ENCODE assay signal across 31 cellular contexts in genomic region chr12:21945002-21945401, GRCh38. TPM values are rescaled to one million over a fixed set of nuclear protein-coding genes. Genes with fewer than 3 reads are reported as not detected.
"Had no signal": no experiment of that assay in that cellular context is flagged by ENCODE, and none has a peak within 500 bp of the region (broad histone marks: within the 10 kb centered on the region; RNA-seq: fewer than 3 reads in every experiment).

No MANE protein-coding gene starts in this region.

- H3K27ac ChIP-seq: adrenal gland, breast epithelium, esophagus muscularis mucosa, foreskin keratinocyte, gastrocnemius medialis, heart left ventricle, WERI-Rb-1 had no signal

- H3K4me3 ChIP-seq: adrenal gland, breast epithelium, esophagus muscularis mucosa, gastrocnemius medialis, heart left ventricle had no signal

- ATAC-seq: activated CD4-positive, CD25-positive, alpha-beta regulatory T cell treated with anti-CD3 and anti-CD28 coated beads, Interleukin-2, amount 50 U/mL, for 24 hours; activated CD8-positive, alpha-beta T cell treated with anti-CD3 and anti-CD28 coated beads for 36 hours; activated naive CD8-positive, alpha-beta T cell treated with anti-CD3 and anti-CD28 coated beads, Interleukin-2, amount 50 U/mL, for 24 hours; activated T-cell treated with anti-CD3 and anti-CD28 coated beads, Interleukin-2, amount 50 U/mL, for 4 hours; activated T-helper 17 cell treated with anti-CD3 and anti-CD28 coated beads, Interleukin-2, amount 50 U/mL, for 72 hours; effector memory CD8-positive, alpha-beta T cell; foreskin keratinocyte; gastrocnemius medialis; heart left ventricle; T-helper 17 cell had no signal

- H3K4me1 ChIP-seq: foreskin keratinocyte had no signal

- H3K36me3 ChIP-seq: adrenal gland, breast epithelium, esophagus muscularis mucosa, gastrocnemius medialis, heart left ventricle, WERI-Rb-1 had no signal

- FAIRE-seq: colon had no signal

- H3K27me3 ChIP-seq: gastrocnemius medialis had no signal

- DNase-seq: activated B cell treated with CpG ODN at 0.5 μM for 24 hours; activated CD4-positive, alpha-beta T cell treated with anti-CD3 and anti-CD28 coated beads for 48 hours; activated CD4-positive, alpha-beta T cell treated with anti-CD3 and anti-CD28 coated beads, Interleukin-2, amount 50 U/mL, for 1 hour; activated CD4-positive, alpha-beta T cell treated with anti-CD3 and anti-CD28 coated beads, Interleukin-2, amount 50 U/mL, for 48 hours; activated CD8-positive, alpha-beta memory T cell treated with anti-CD3 and anti-CD28 coated beads for 24 hours; activated CD8-positive, alpha-beta T cell treated with anti-CD3 and anti-CD28 coated beads for 36 hours; activated effector memory CD4-positive, alpha-beta T cell treated with Interleukin-2 at 50 U/mL for 16 hours; activated naive CD4-positive, alpha-beta T cell treated with anti-CD3 and anti-CD28 coated beads for 36 hours; activated naive CD8-positive, alpha-beta T cell treated with anti-CD3 and anti-CD28 coated beads for 36 hours; activated naive CD8-positive, alpha-beta T cell treated with anti-CD3 and anti-CD28 coated beads, Interleukin-2, amount 50 U/mL, for 24 hours; activated T-cell treated with anti-CD3 and anti-CD28 coated beads, Interleukin-2, amount 50 U/mL, for 4 hours; adrenal gland; amygdala; aorta; cortex of kidney; dermis blood vessel endothelial cell; effector CD4-positive, alpha-beta T cell; effector memory CD8-positive, alpha-beta T cell; erythroblast; foreskin keratinocyte; gastrocnemius medialis; glutamatergic neuron; heart left ventricle; T-helper 17 cell; T1000; WERI-Rb-1 had no signal

RNA-seq across cellular contexts. Expression of gene ABCC9, which starts 3.8 kb away (rescaled TPM):
- total RNA-seq: activated B cell treated with CpG ODN at 0.5 μM for 24 hours; activated CD8-positive, alpha-beta T cell treated with anti-CD3 and anti-CD28 coated beads for 36 hours; activated naive CD4-positive, alpha-beta T cell treated with anti-CD3 and anti-CD28 coated beads for 36 hours; activated naive CD8-positive, alpha-beta T cell treated with anti-CD3 and anti-CD28 coated beads for 36 hours; T-helper 17 cell had no signal
- polyA plus RNA-seq: foreskin keratinocyte had no signal
